8 cellular contexts compared by ENCODE assay signal in the genomic region with DNA sequence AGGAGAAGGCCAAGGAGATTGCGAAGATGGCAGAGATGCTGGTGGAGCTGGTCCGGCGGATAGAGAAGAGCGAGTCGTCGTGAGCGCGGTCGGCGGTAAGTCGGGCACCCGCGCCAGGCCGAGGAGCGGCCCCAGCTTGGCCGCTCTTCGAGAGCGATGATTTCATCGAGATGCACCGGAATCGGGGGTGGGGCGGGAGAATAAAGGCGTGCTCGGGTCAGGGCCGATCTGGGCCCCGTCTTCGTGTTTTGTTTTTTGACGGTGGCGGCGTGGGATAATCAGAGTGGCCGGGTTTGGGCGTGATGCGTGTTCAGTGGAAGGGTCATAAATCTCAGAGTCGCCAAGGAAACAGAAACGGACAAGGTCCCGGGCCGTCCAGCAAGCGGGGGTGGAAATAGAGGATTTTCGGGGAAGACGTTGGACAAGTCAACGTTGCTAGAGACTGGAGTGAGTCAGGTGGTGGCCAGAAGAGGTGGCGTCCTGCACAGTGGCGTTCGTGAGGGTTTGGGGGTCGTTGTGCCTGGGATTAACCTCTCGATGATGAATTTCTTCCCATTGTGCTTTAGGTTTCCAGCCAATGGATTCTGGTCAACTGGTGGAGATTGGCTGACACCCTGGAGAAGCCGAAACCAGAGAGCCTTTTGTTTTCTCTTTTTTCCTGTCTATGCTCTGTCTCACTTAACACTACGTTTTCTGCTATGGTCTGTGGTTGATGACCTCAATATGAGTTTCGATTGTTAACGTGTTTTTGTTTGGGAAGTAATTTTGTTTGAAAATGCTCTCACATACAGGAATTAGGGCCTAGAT. TPM values are rescaled to one million over a fixed set of nuclear protein-coding genes. Genes with fewer than 3 reads are reported as not detected.
DNase-seq lines count a peak whose midpoint lies in the region; ATAC-seq lines count a peak whose summit lies in the region.

No MANE protein-coding gene starts in this region.

- peak overlapping the region; percentile 99 for H3K9ac ChIP-seq in skeletal muscle tissue (ENCODE audit: low read depth in 1 of 3, low read length in 3 of 3)

- H3K4me3 ChIP-seq in SJCRH30 (peak overlapping the region; percentile 79), iPS-11a (ENCODE audit: low read depth, low read length) (peak overlapping the region; percentile 90), skeletal muscle tissue (ENCODE audit: low read length in 3 of 3) (peak overlapping the region; percentile 97 to 98 (median 98))

- H3K36me3 ChIP-seq in SJCRH30 (peaks cover 17% of the 10 kb centered on the region), skeletal muscle tissue (ENCODE audit: control insufficient read depth in 3 of 3, insufficient read depth in 3 of 3, low read length in 3 of 3) (peaks cover 15 to 17% (median 17%) of the 10 kb centered on the region in 3 donors)

- ATAC-seq in HG02943 (IDR thresholded peaks at IDR 0.05; ENCODE audit: low read depth, unreplicated experiment), result peak; percentile 23

- H3K27ac ChIP-seq in SJCRH30 (peak overlapping the region; percentile 67), skeletal muscle tissue (ENCODE audit: low read depth, low read length) (peak overlapping the region; percentile 97)

- no peaks in the 10 kb centered on the region for H3K9me3 ChIP-seq in SJCRH30 (replicated peaks)
- H3K9me3 ChIP-seq in skeletal muscle tissue (ENCODE audit: control insufficient read depth in 3 of 3, low read length in 3 of 3), result no peaks in the 10 kb centered on the region

- H3K4me1 ChIP-seq in SJCRH30, result no peaks in the 10 kb centered on the region
- H3K4me1 ChIP-seq in skeletal muscle tissue (ENCODE audit: control insufficient read depth in 3 of 3, insufficient read depth in 3 of 3, low read length in 3 of 3), result peaks cover 30 to 49% (median 30%) of the 10 kb centered on the region in 3 donors

- H3K27me3 ChIP-seq in SJCRH30 (no peaks in the 10 kb centered on the region), skeletal muscle tissue (ENCODE audit: control insufficient read depth in 3 of 3, insufficient read depth in 3 of 3, low read length in 3 of 3) (no peaks in the 10 kb centered on the region)

- DNase-seq in DMS 273 (lab: John Stamatoyannopoulos, UW; ENCODE audit: unreplicated experiment), result peak; percentile 60
- DNase-seq in DMS 273 treated with DMSO at 0.1 percent for 48 hours (lab: John Stamatoyannopoulos, UW), result no peak
- DNase-seq in SJCRH30, result peak; percentile 27 to 43
- DNase-seq in astrocyte of the hippocampus (ENCODE audit: low read depth, low spot score), result peak; percentile 75
- no peak for DNase-seq in DMS153 treated with DMSO at 0.1 percent for 48 hours (lab: John Stamatoyannopoulos, UW; ENCODE audit: unreplicated experiment)

RNA-seq across cellular contexts. Expression of gene MRFAP1, which starts 0.9 kb away (rescaled TPM):
- 306 and 313 TPM in 2 replicates for total RNA-seq in SJCRH30 (2014; rRNA removed; shearing (Covaris generic))
- total RNA-seq in skeletal muscle tissue, result 83.0 TPM

RNA-seq across cellular contexts. Expression of gene S100P, which starts 52.3 kb away (rescaled TPM):
- total RNA-seq in SJCRH30 (2014; rRNA removed; shearing (Covaris generic)), result 0.13 and 0.18 TPM in 2 replicates
- total RNA-seq in skeletal muscle tissue, result 0.52 TPM

Comparison
In these comparisons a context has a peak if more than half of its experiments do, and no peak if none do; other contexts are left out.
1. DNase-seq: peak in DMS 273 (single experiment), SJCRH30 (2 of 2) and astrocyte of the hippocampus (single experiment); none in DMS 273 treated with DMSO at 0.1 percent for 48 hours (single experiment) and DMS153 treated with DMSO at 0.1 percent for 48 hours (single experiment).
2. Peak in every context shown above with its lines, with median percentiles within 50 percentile points of each other: H3K4me3 ChIP-seq.